Comparison of ENCODE assay signal across 1 cellular context in genomic region chr16:162271-162991, GRCh38.
A peak's percentile ranks its signal among the peaks of the same experiment; 100 is the strongest.
TF ChIP-seq lines count a peak whose summit lies in the region.

No MANE protein-coding gene starts in this region.

TF ChIP-seq in HepG2, 621 proteins besides CTCF, POLR2A, EP300 and RAD21 (continued from another document and continues in another):
- TF ChIP-seq ZNF615 (CRISPR knock-in tag; IDR thresholded peaks at IDR 0.05; ENCODE audit: borderline replicate concordance) (no peak), ZNF230 (CRISPR knock-in tag; IDR thresholded peaks at IDR 0.05) (no peak), ELF1 (CRISPR knock-in tag; IDR thresholded peaks at IDR 0.05) (no peak), NPAS2 (CRISPR knock-in tag; IDR thresholded peaks at IDR 0.05; ENCODE audit: borderline replicate concordance) (no peak), ZXDC (CRISPR knock-in tag; IDR thresholded peaks at IDR 0.05) (no peak), THAP7 (CRISPR knock-in tag; IDR thresholded peaks at IDR 0.05) (no peak), ZNF580 (CRISPR knock-in tag; IDR thresholded peaks at IDR 0.05; ENCODE audit: borderline replicate concordance, low read depth) (no peak), NFAT5 (CRISPR knock-in tag; IDR thresholded peaks at IDR 0.05) (no peak), FOXP4 (CRISPR knock-in tag; IDR thresholded peaks at IDR 0.05) (no peak), RARG (CRISPR knock-in tag; IDR thresholded peaks at IDR 0.05; ENCODE audit: low read depth) (no peak), ZBTB46 (CRISPR knock-in tag; IDR thresholded peaks at IDR 0.05; ENCODE audit: borderline replicate concordance) (no peak), ZNF577 (CRISPR knock-in tag; IDR thresholded peaks at IDR 0.05; ENCODE audit: borderline replicate concordance, low read depth) (no peak), FOSL2 (CRISPR knock-in tag; IDR thresholded peaks at IDR 0.05) (peak; percentile 45), ZNF12 (CRISPR knock-in tag; IDR thresholded peaks at IDR 0.05) (no peak), POGK (CRISPR knock-in tag; conservative IDR thresholded peaks at IDR 0.05) (no peak), GATAD2A (CRISPR knock-in tag; IDR thresholded peaks at IDR 0.05) (peak; percentile 58), HMGXB4 (CRISPR knock-in tag; IDR thresholded peaks at IDR 0.05; ENCODE audit: borderline replicate concordance in 1 of 2, low read depth in 1 of 2) (no peak), REST (IDR thresholded peaks at IDR 0.05; ENCODE audit: borderline replicate concordance in 1 of 2, low read depth in 1 of 2, low read length in 2 of 2) (no peak), MNT (IDR thresholded peaks at IDR 0.05) (peak; percentile 72), HMG20B (CRISPR knock-in tag; conservative IDR thresholded peaks at IDR 0.05) (no peak), SMAD3 (CRISPR knock-in tag; IDR thresholded peaks at IDR 0.05) (no peak), ARID2 (CRISPR knock-in tag; IDR thresholded peaks at IDR 0.05; ENCODE audit: borderline replicate concordance) (no peak), ZBTB7A (CRISPR knock-in tag; IDR thresholded peaks at IDR 0.05) (peak; percentile 22), NFKB2 (CRISPR knock-in tag; IDR thresholded peaks at IDR 0.05; ENCODE audit: borderline replicate concordance) (no peak), HNRNPK (IDR thresholded peaks at IDR 0.05; ENCODE audit: low read depth, low read length, poor library complexity, severe bottlenecking) (no peak), SAP130 (CRISPR knock-in tag; IDR thresholded peaks at IDR 0.05; ENCODE audit: low read depth) (peak; percentile 83), ZNF720 (CRISPR knock-in tag; IDR thresholded peaks at IDR 0.05) (no peak), ZNF614 (CRISPR knock-in tag; IDR thresholded peaks at IDR 0.05; ENCODE audit: borderline replicate concordance) (no peak), FOXC1 (CRISPR knock-in tag; IDR thresholded peaks at IDR 0.05; ENCODE audit: borderline replicate concordance) (no peak), MIER3 (CRISPR knock-in tag; IDR thresholded peaks at IDR 0.05; ENCODE audit: borderline replicate concordance) (no peak), ARNT2 (CRISPR knock-in tag; IDR thresholded peaks at IDR 0.05; ENCODE audit: low read depth) (0 out of 2 replicates have a peak, but pooled peaks have one; percentile 23), ZNF468 (CRISPR knock-in tag; IDR thresholded peaks at IDR 0.05) (no peak), LCORL (IDR thresholded peaks at IDR 0.05) (no peak), LCORL (CRISPR knock-in tag; IDR thresholded peaks at IDR 0.05) (peak; percentile 62; the same call in 1 of the 2 replicates), RFXAP (CRISPR knock-in tag; IDR thresholded peaks at IDR 0.05; ENCODE audit: borderline replicate concordance) (no peak), ZFY (CRISPR knock-in tag; IDR thresholded peaks at IDR 0.05) (0 out of 2 replicates have a peak, but pooled peaks have one; percentile 24), STAT5B (CRISPR knock-in tag; IDR thresholded peaks at IDR 0.05) (no peak), RORA (CRISPR knock-in tag; IDR thresholded peaks at IDR 0.05) (no peak), KAT8 (CRISPR knock-in tag; IDR thresholded peaks at IDR 0.05) (no peak)
